In the genomic region with DNA sequence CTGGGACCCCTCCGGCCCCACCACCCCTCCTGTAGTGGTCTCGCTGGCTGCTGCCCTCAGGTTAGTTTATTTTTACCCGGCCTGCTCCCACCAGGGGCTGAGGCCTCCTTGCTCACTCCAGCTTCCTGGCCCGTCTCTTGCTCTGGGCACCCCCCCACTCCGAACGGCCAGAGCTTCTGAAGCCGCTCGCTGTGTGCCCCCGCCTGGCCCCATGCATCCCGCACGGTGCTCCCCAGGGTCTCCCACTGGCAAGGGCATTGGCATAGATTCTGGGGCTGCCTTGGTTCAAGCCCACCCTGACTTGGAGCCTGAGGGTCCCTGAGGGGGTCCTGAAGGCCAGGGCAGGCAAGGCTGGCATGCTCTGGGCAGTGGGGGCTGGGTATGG, we compare ENCODE assay signal across 18 cellular contexts.
DNase-seq lines count a peak whose midpoint lies in the region; ATAC-seq and TF ChIP-seq lines count a peak whose summit lies in the region.
"Had no signal": no experiment of that assay in that cellular context is flagged by ENCODE, and none has a peak within 500 bp of the region (broad histone marks: within the 10 kb centered on the region; RNA-seq: fewer than 3 reads in every experiment).

No MANE protein-coding gene starts in this region.

- H3K4me3 Mint-ChIP-seq in activated B cell treated with CpG ODN at 0.5 μM for 24 hours: no peak overlapping the region
- H3K4me3 Mint-ChIP-seq: activated CD4-positive, alpha-beta T cell treated with anti-CD3 and anti-CD28 coated beads for 36 hours; activated T-helper 1 cell treated with anti-CD3 and anti-CD28 coated beads, Interleukin-12 subunit alpha, Interleukin-12 subunit beta, Interleukin-2, Interleukin-4 antibody, amounts not matched to agents 30 ng/mL and 10 ng/mL and 1 ng/mL, durations not matched to agents 14 hours and 24 hours and 36 hours; T-helper 1 cell treated with Interleukin-12 subunit alpha and Interleukin-12 subunit beta and Interleukin-4 antibody, amounts not matched to agents 30 μg/mL and 1 μg/mL, for 36 hours had no signal

- H3K4me1 ChIP-seq in thyroid gland: peaks cover 52 to 61% of the 10 kb centered on the region in 2 donors

- no peak overlapping the region for H3K4me3 ChIP-seq in lower leg skin (ENCODE audit: low read depth, poor library complexity, severe bottlenecking)
- no peak overlapping the region for H3K4me3 ChIP-seq in thyroid gland (replicated peaks in 1 of 3)
- H3K4me3 ChIP-seq: ascending aorta, heart left ventricle, suprapubic skin had no signal

- POLR2A ChIA-PET in activated B cell treated with CpG ODN at 0.5 μM for 24 hours (lab: Charles Lee): interaction anchor here (0.8 to 7.3 kb wide), 5 partner anchors 47 to 138 kb away, joined by 3 to 87 read pairs (median 4); no protein-coding TSS in a partner anchor

- TF ChIP-seq CTCF in activated B cell treated with CpG ODN at 0.5 μM for 24 hours (IDR thresholded peaks at IDR 0.05) (no peak), lower leg skin (IDR thresholded peaks at IDR 0.05) (no peak), thyroid gland (IDR thresholded peaks at IDR 0.05) (no peak)

- CTCF ChIA-PET in activated B cell treated with CpG ODN at 0.5 μM for 24 hours (lab: Charles Lee): interaction anchor here (2.8 kb wide), 1 partner anchor 102 kb away, joined by 17 read pairs; no protein-coding TSS in a partner anchor

- peaks cover 3% of the 10 kb centered on the region for H3K36me3 Mint-ChIP-seq in activated B cell treated with CpG ODN at 0.5 μM for 24 hours (ENCODE audit: low read depth)

- H3K27ac Mint-ChIP-seq in activated B cell treated with CpG ODN at 0.5 μM for 24 hours: peak overlapping the region; percentile 96

- H3K27me3 ChIP-seq in thyroid gland: no peaks in the 10 kb centered on the region
- H3K27me3 ChIP-seq: ascending aorta, heart left ventricle, suprapubic skin had no signal

- H3K27me3 Mint-ChIP-seq in activated B cell treated with CpG ODN at 0.5 μM for 24 hours: no peaks in the 10 kb centered on the region
- H3K27me3 Mint-ChIP-seq: activated CD4-positive, alpha-beta T cell treated with anti-CD3 and anti-CD28 coated beads for 36 hours had no signal

- H3K27ac ChIP-seq in thyroid gland: peak overlapping the region in 2 of 3 donors; percentile 33 to 45
- H3K27ac ChIP-seq: suprapubic skin had no signal

- no peaks in the 10 kb centered on the region for H3K36me3 ChIP-seq in thyroid gland
- H3K36me3 ChIP-seq: ascending aorta, heart left ventricle, suprapubic skin had no signal

- H3K9me3 ChIP-seq in thyroid gland: no peaks in the 10 kb centered on the region
- H3K9me3 ChIP-seq: ascending aorta, heart left ventricle, suprapubic skin had no signal

- H3K9me3 Mint-ChIP-seq in activated B cell treated with CpG ODN at 0.5 μM for 24 hours: peaks cover 3% of the 10 kb centered on the region
- H3K9me3 Mint-ChIP-seq: activated T-helper 1 cell treated with anti-CD3 and anti-CD28 coated beads, Interleukin-12 subunit alpha, Interleukin-12 subunit beta, Interleukin-2, Interleukin-4 antibody, amounts not matched to agents 30 ng/mL and 10 ng/mL and 1 ng/mL, durations not matched to agents 14 hours and 24 hours and 36 hours; T-helper 1 cell treated with Interleukin-12 subunit alpha and Interleukin-12 subunit beta and Interleukin-4 antibody, amounts not matched to agents 30 μg/mL and 1 μg/mL, for 36 hours had no signal

- peak; percentile 53 for DNase-seq in activated effector memory CD4-positive, alpha-beta T cell treated with anti-CD3 and anti-CD28 coated beads, Interleukin-2, amount 50 U/mL, for 16 hours
- DNase-seq in activated effector memory CD4-positive, alpha-beta T cell treated with Interleukin-2 at 50 U/mL for 16 hours: no peak
- DNase-seq in activated B cell treated with CpG ODN at 0.5 μM for 24 hours (no peak), lower leg skin (ENCODE audit: low spot score in 2 of 2) (peak; percentile 14 to 85), thyroid gland (peak in 1 of 2 donors; percentile 14), NCI-H774 (lab: John Stamatoyannopoulos, UW) (no peak), occipital lobe (lab: John Stamatoyannopoulos, UW) (no peak)
- DNase-seq: ACHN; activated CD4-positive, alpha-beta T cell treated with anti-CD3 and anti-CD28 coated beads for 36 hours; COR-L47; NCI-H82; RPMI8226 had no signal

- ATAC-seq in activated B cell treated with CpG ODN at 0.5 μM for 24 hours (ENCODE audit: low read depth) (no peak), HG03280 (IDR thresholded peaks at IDR 0.05; ENCODE audit: unreplicated experiment) (no peak)
- ATAC-seq: activated CD4-positive, alpha-beta T cell treated with anti-CD3 and anti-CD28 coated beads for 36 hours; heart left ventricle had no signal

- TF ChIP-seq POLR2A in lower leg skin (IDR thresholded peaks at IDR 0.05) (no peak), thyroid gland (IDR thresholded peaks at IDR 0.05) (no peak)

- WGBS in lower leg skin, 2 donors: 90 to 91% methylated on average over 10 to 11 of the region's 11 CpGs
- 81 to 84% methylated on average over 8 to 11 of the region's 11 CpGs for WGBS in thyroid gland, 2 donors

- peaks cover 85% of the 10 kb centered on the region for H3K4me1 Mint-ChIP-seq in activated B cell treated with CpG ODN at 0.5 μM for 24 hours

- intact Hi-C loops in activated B cell treated with CpG ODN at 0.5 μM for 24 hours (cut with micrococcal nuclease) (loop anchor here (10.0 kb wide), 1 partner anchor 558 kb away; no protein-coding TSS in a partner anchor), lower leg skin (cut with DNase I; ENCODE audit: low total_unique reads) (no loop called here), thyroid gland (cut with DNase I) (no loop called here)

Comparison
In these comparisons a context has a peak if more than half of its experiments do, and no peak if none do; other contexts are left out.
1. DNase-seq: peak in activated effector memory CD4-positive, alpha-beta T cell treated with anti-CD3 and anti-CD28 coated beads, Interleukin-2, amount 50 U/mL, for 16 hours (single experiment) and lower leg skin (2 of 2); none in activated effector memory CD4-positive, alpha-beta T cell treated with Interleukin-2 at 50 U/mL for 16 hours (single experiment), activated B cell treated with CpG ODN at 0.5 μM for 24 hours (single experiment), NCI-H774 (single experiment) and occipital lobe (single experiment).